Comparison of ENCODE assay signal across 22 cellular contexts in genomic region chr10:57977262-57977661, GRCh38.
A peak's percentile ranks its signal among the peaks of the same experiment; 100 is the strongest.
DNase-seq lines count a peak whose midpoint lies in the region; ATAC-seq and TF ChIP-seq lines count a peak whose summit lies in the region.
"Had no signal": no experiment of that assay in that cellular context is flagged by ENCODE, and none has a peak within 500 bp of the region (broad histone marks: within the 10 kb centered on the region; RNA-seq: fewer than 3 reads in every experiment).

No MANE protein-coding gene starts in this region.

- peaks cover 24% of the 10 kb centered on the region for H3K9me3 Mint-ChIP-seq in HFFc6

- H3K4ac ChIP-seq in mesenchymal stem cell (ENCODE audit: low read depth in 1 of 2, low read length in 2 of 2), result no peak overlapping the region

- no peak overlapping the region for H2BK15ac ChIP-seq in mesenchymal stem cell (ENCODE audit: low read depth, poor library complexity, severe bottlenecking)

- H3K27ac ChIP-seq in mesenchymal stem cell (ENCODE audit: low read length, poor library complexity, severe bottlenecking) (no peak overlapping the region), gastroesophageal sphincter (no peak overlapping the region)
- H3K27ac ChIP-seq: BLaER1 had no signal

- H3K4me1 ChIP-seq in mesenchymal stem cell (ENCODE audit: control insufficient read depth, insufficient read depth, low read depth, low read length) (no peaks in the 10 kb centered on the region), gastroesophageal sphincter (no peaks in the 10 kb centered on the region)
- H3K4me1 ChIP-seq: BE2C, BLaER1 had no signal

- no peak overlapping the region for H2BK12ac ChIP-seq in mesenchymal stem cell (ENCODE audit: low read length in 2 of 2)

- DNase-seq in HFFc6, result no peak
- DNase-seq in fibroblast of villous mesenchyme (ENCODE audit: low read depth), result peak; percentile 55
- peak; percentile 15 for DNase-seq in mesenchymal stem cell
- no peak for DNase-seq in amniotic stem cell (lab: John Stamatoyannopoulos, UW)
- DNase-seq in GM03348 (ENCODE audit: low spot score), result no peak
- no peak for DNase-seq in DMS153 treated with DMSO at 0.1 percent for 48 hours (lab: John Stamatoyannopoulos, UW; ENCODE audit: unreplicated experiment)
- DNase-seq: 8988T; ACHN; BE2C; C1 segment of cervical spinal cord; CD4-positive, alpha-beta memory T cell; CD4-positive, CD25-positive, alpha-beta regulatory T cell; CD8-positive, alpha-beta memory T cell; COR-L47; DMS53; DMS79; DND-41; EL; GDM1 had no signal

- peak overlapping the region; percentile 8; the same call in 1 of the 2 replicates for H3K27ac Mint-ChIP-seq in HFFc6
- H3K27ac Mint-ChIP-seq: CD14-positive monocyte; CD4-positive, alpha-beta memory T cell; CD4-positive, CD25-positive, alpha-beta regulatory T cell; CD8-positive, alpha-beta memory T cell had no signal

- peaks cover 40% of the 10 kb centered on the region for H3K36me3 Mint-ChIP-seq in HFFc6 (ENCODE audit: low read depth)
- H3K36me3 Mint-ChIP-seq: CD14-positive monocyte; CD4-positive, alpha-beta memory T cell; CD4-positive, CD25-positive, alpha-beta regulatory T cell; CD8-positive, alpha-beta memory T cell had no signal

- H3K18ac ChIP-seq in mesenchymal stem cell (ENCODE audit: low read depth in 1 of 2, low read length in 2 of 2), result no peak overlapping the region

- no peak overlapping the region for H2BK120ac ChIP-seq in mesenchymal stem cell (ENCODE audit: low read depth, low read length)

- no peak for TF ChIP-seq EP300 in gastroesophageal sphincter (IDR thresholded peaks at IDR 0.05)

- H3K4me3 Mint-ChIP-seq in HFFc6, result no peak overlapping the region
- H3K4me3 Mint-ChIP-seq: CD14-positive monocyte; CD4-positive, alpha-beta memory T cell; CD4-positive, CD25-positive, alpha-beta regulatory T cell; CD8-positive, alpha-beta memory T cell had no signal

- ATAC-seq in gastroesophageal sphincter, result no peak

- H3K36me3 ChIP-seq in mesenchymal stem cell (ENCODE audit: control insufficient read depth in 1 of 2, insufficient read depth in 2 of 2, low read depth in 1 of 2, low read length in 2 of 2), result no peaks in the 10 kb centered on the region
- no peaks in the 10 kb centered on the region for H3K36me3 ChIP-seq in gastroesophageal sphincter
- H3K36me3 ChIP-seq: BE2C, BLaER1 had no signal

- H3K4me2 ChIP-seq in mesenchymal stem cell (ENCODE audit: low read length, poor library complexity, severe bottlenecking), result no peak overlapping the region
- H3K4me2 ChIP-seq: BLaER1 had no signal

- no peak overlapping the region for H4K8ac ChIP-seq in mesenchymal stem cell (ENCODE audit: low read length)

- H4K91ac ChIP-seq in mesenchymal stem cell (ENCODE audit: low read length), result no peak overlapping the region

- H2BK5ac ChIP-seq in mesenchymal stem cell (ENCODE audit: low read depth, low read length, poor library complexity, severe bottlenecking), result no peak overlapping the region

- H3K4me3 ChIP-seq in fibroblast of villous mesenchyme (ENCODE audit: low read depth, low read length) (no peak overlapping the region), mesenchymal stem cell (ENCODE audit: insufficient read depth in 1 of 2, low read depth in 1 of 2, low read length in 2 of 2) (no peak overlapping the region), gastroesophageal sphincter (no peak overlapping the region)
- H3K4me3 ChIP-seq: BLaER1 had no signal

- H3K9ac ChIP-seq in mesenchymal stem cell (ENCODE audit: low read length), result no peak overlapping the region
- H3K9ac ChIP-seq: BLaER1 had no signal

- H2AFZ ChIP-seq in mesenchymal stem cell (ENCODE audit: low read depth, low read length), result no peak overlapping the region

- no peak overlapping the region for H3K14ac ChIP-seq in mesenchymal stem cell (ENCODE audit: low read length in 2 of 2)

- H3K79me1 ChIP-seq in mesenchymal stem cell (replicated peaks; ENCODE audit: low read length, poor library complexity, severe bottlenecking), result no peaks in the 10 kb centered on the region

- H3K23ac ChIP-seq in mesenchymal stem cell (ENCODE audit: low read length in 2 of 2), result no peak overlapping the region

- H3K27me3 ChIP-seq in mesenchymal stem cell (ENCODE audit: control insufficient read depth in 1 of 2, insufficient read depth in 1 of 2, low read length in 2 of 2), result no peaks in the 10 kb centered on the region
- H3K27me3 ChIP-seq in gastroesophageal sphincter, result no peaks in the 10 kb centered on the region
- H3K27me3 ChIP-seq: BE2C, BLaER1 had no signal

- H3K27me3 Mint-ChIP-seq in HFFc6 (ENCODE audit: insufficient read depth), result peaks cover 2% of the 10 kb centered on the region; the same call in 1 of the 2 replicates
- H3K27me3 Mint-ChIP-seq: CD4-positive, alpha-beta memory T cell; CD4-positive, CD25-positive, alpha-beta regulatory T cell; CD8-positive, alpha-beta memory T cell had no signal

- peaks cover 12% of the 10 kb centered on the region for H3K9me3 ChIP-seq in mesenchymal stem cell (ENCODE audit: control insufficient read depth, low read length)
- no peaks in the 10 kb centered on the region for H3K9me3 ChIP-seq in gastroesophageal sphincter
- H3K9me3 ChIP-seq: BE2C, BLaER1 had no signal

- TF ChIP-seq CTCF in HFFc6 (IDR thresholded peaks at IDR 0.05), result no peak
- TF ChIP-seq CTCF in fibroblast of villous mesenchyme (IDR thresholded peaks at IDR 0.05; ENCODE audit: insufficient read depth, low read depth, low read length), result no peak
- TF ChIP-seq CTCF in gastroesophageal sphincter (IDR thresholded peaks at IDR 0.05), result no peak

- no peak for TF ChIP-seq POLR2A in gastroesophageal sphincter (IDR thresholded peaks at IDR 0.05)

- H2AK5ac ChIP-seq in mesenchymal stem cell (ENCODE audit: low read length, severe bottlenecking), result no peak overlapping the region

- peaks cover 85% of the 10 kb centered on the region for H3K4me1 Mint-ChIP-seq in HFFc6 (ENCODE audit: low read depth)
- H3K4me1 Mint-ChIP-seq: CD14-positive monocyte; CD4-positive, alpha-beta memory T cell; CD4-positive, CD25-positive, alpha-beta regulatory T cell; CD8-positive, alpha-beta memory T cell had no signal

- WGBS in mesenchymal stem cell, result no CpG with 5 or more reads among the region's 1 CpG
- 50 to 77% methylated on average over 1 of the region's 1 CpG for WGBS in gastroesophageal sphincter (ENCODE audit: low coverage in 1 of 2), 2 donors

Comparison
In these comparisons a context has a peak if more than half of its experiments do, and no peak if none do; other contexts are left out.
1. DNase-seq: peak in fibroblast of villous mesenchyme (single experiment) and mesenchymal stem cell (single experiment); none in HFFc6 (single experiment), amniotic stem cell (single experiment), GM03348 (single experiment) and DMS153 treated with DMSO at 0.1 percent for 48 hours (single experiment).